In genomic region chr7:142385528-142386340, GRCh38 we compare ENCODE assay signal across 8 cellular contexts.
A peak's percentile ranks its signal among the peaks of the same experiment; 100 is the strongest.
DNase-seq lines count a peak whose midpoint lies in the region; ATAC-seq and TF ChIP-seq lines count a peak whose summit lies in the region.

No MANE protein-coding gene starts in this region.

- no TSS peak for BruUV-seq in mammary epithelial cell (replicated peaks; lab: Mats Ljungman, UMichigan)

- DNase-seq in NCI-H146 (lab: John Stamatoyannopoulos, UW) (peak; percentile 5), NCI-H146 treated with DMSO at 0.1 percent for 48 hours (lab: John Stamatoyannopoulos, UW; ENCODE audit: unreplicated experiment) (no peak), SJSA1 (ENCODE audit: low read depth in 1 of 2, low spot score in 2 of 2) (peak; percentile 47 to 63), mammary epithelial cell (peak; percentile 70), left lobe of liver (ENCODE audit: low spot score) (no peak), stromal cell of bone marrow (ENCODE audit: low read depth) (peak; percentile 55)

- no peaks in the 10 kb centered on the region for H3K79me2 ChIP-seq in mammary epithelial cell (ENCODE audit: insufficient read depth, low read length)

- CTCF ChIA-PET in mammary epithelial cell (lab: Charles Lee; ENCODE audit: low non-redundant PET), result no interaction called here

- H3K4me1 ChIP-seq in SJSA1 (replicated peaks) (peaks cover 14% of the 10 kb centered on the region), mammary epithelial cell (ENCODE audit: insufficient read depth, low read length) (peaks cover 20% of the 10 kb centered on the region)

- no peak for TF ChIP-seq EP300 in Ishikawa (IDR thresholded peaks at IDR 0.05; ENCODE audit: borderline replicate concordance)

- dilution Hi-C loops in mammary epithelial cell (cut with HindIII; ENCODE audit: low sequenced_read_pairs), result loop anchor here (5.0 kb wide), 2 partner anchors 37 to 97 kb away; no protein-coding TSS in a partner anchor

- in situ Hi-C loops in mammary epithelial cell (cut with MboI; ENCODE audit: low sequenced_read_pairs in 2 of 2), result no loop called here

- no peaks in the 10 kb centered on the region for H3K36me3 ChIP-seq in SJSA1
- no peaks in the 10 kb centered on the region for H3K36me3 ChIP-seq in mammary epithelial cell (ENCODE audit: insufficient read depth, low read length)

- intact Hi-C loops in mammary epithelial cell (cut with micrococcal nuclease), result loop anchor here (1.0 to 5.0 kb wide), 5 partner anchors 10 to 112 kb away; no protein-coding TSS in a partner anchor

- no peak overlapping the region for H2AFZ ChIP-seq in mammary epithelial cell (ENCODE audit: low read depth, low read length)

- TF ChIP-seq RAD21 in Ishikawa (IDR thresholded peaks at IDR 0.05; ENCODE audit: low read depth), result peak; percentile 62

- H3K27me3 ChIP-seq in SJSA1 (replicated peaks), result no peaks in the 10 kb centered on the region; the same call in 1 of the 2 replicates
- H3K27me3 ChIP-seq in mammary epithelial cell (ENCODE audit: insufficient read depth, low read length), result no peaks in the 10 kb centered on the region

- H3K9ac ChIP-seq in mammary epithelial cell (ENCODE audit: insufficient read depth, low read length), result no peak overlapping the region

- H3K4me3 ChIP-seq in SJSA1 (no peak overlapping the region), mammary epithelial cell (replicated peaks in 1 of 3; ENCODE audit: insufficient read depth in 1 of 3, low read depth in 2 of 3, low read length in 3 of 3) (no peak overlapping the region)

- H3K27ac ChIP-seq in SJSA1, result no peak overlapping the region
- H3K27ac ChIP-seq in mammary epithelial cell (ENCODE audit: insufficient read depth, low read depth, low read length), result no peak overlapping the region

- WGBS in mammary epithelial cell (ENCODE audit: low coverage, missing lambda C conversion rate), result 47% methylated on average over 8 of the region's 8 CpGs

- ATAC-seq in GM21619 (IDR thresholded peaks at IDR 0.05; ENCODE audit: unreplicated experiment) (peak; percentile 80), left lobe of liver (peak; percentile 95)

- no peaks in the 10 kb centered on the region for H4K20me1 ChIP-seq in mammary epithelial cell (ENCODE audit: insufficient read depth, low read length)

- TF ChIP-seq CTCF in mammary epithelial cell (conservative IDR thresholded peaks at IDR 0.05 in 1 of 2, IDR thresholded peaks at IDR 0.05 in 1 of 2; ENCODE audit: extremely low read depth in 1 of 2, insufficient read depth in 1 of 2, low read depth in 1 of 2, low read length in 2 of 2), result peak; percentile 86 to 89

- H3K9me3 ChIP-seq in SJSA1 (replicated peaks) (no peaks in the 10 kb centered on the region), mammary epithelial cell (replicated peaks; ENCODE audit: insufficient read depth, low read length) (no peaks in the 10 kb centered on the region)

- H3K4me2 ChIP-seq in mammary epithelial cell (ENCODE audit: insufficient read depth, low read depth, low read length), result no peak overlapping the region

TF ChIP-seq in Ishikawa, 13 proteins besides CTCF, POLR2A, EP300 and RAD21:
- TF ChIP-seq CREB1 (IDR thresholded peaks at IDR 0.05; ENCODE audit: low read depth) (no peak), ZBTB7A (IDR thresholded peaks at IDR 0.05; ENCODE audit: low read depth) (no peak), MAX (IDR thresholded peaks at IDR 0.05) (peak; percentile 23; the same call in 1 of the 2 replicates), CEBPB (IDR thresholded peaks at IDR 0.05) (peak; percentile 35; the same call in 1 of the 2 replicates)
TF ChIP-seq in Ishikawa: peak in this region for 2.

Comparison
In these comparisons a context has a peak if more than half of its experiments do, and no peak if none do; other contexts are left out.
1. DNase-seq: peak in NCI-H146 (single experiment), SJSA1 (2 of 2), mammary epithelial cell (single experiment) and stromal cell of bone marrow (single experiment); none in NCI-H146 treated with DMSO at 0.1 percent for 48 hours (single experiment) and left lobe of liver (single experiment).